ENCODE assay signal across 8 cellular contexts in genomic region chr3:30693470-30694120, GRCh38.
DNase-seq lines count a peak whose midpoint lies in the region; ATAC-seq and TF ChIP-seq lines count a peak whose summit lies in the region.

No MANE protein-coding gene starts in this region.

- H3K9ac ChIP-seq in muscle layer of colon (ENCODE audit: low read length), result no peak overlapping the region

- H3K27me3 ChIP-seq in muscle layer of colon (ENCODE audit: control insufficient read depth in 1 of 2, insufficient read depth in 2 of 2, low read length in 2 of 2), result no peaks in the 10 kb centered on the region
- no peaks in the 10 kb centered on the region for H3K27me3 ChIP-seq in vagina

- H3K4me3 ChIP-seq in epithelial cell of esophagus (ENCODE audit: low read length) (no peak overlapping the region), muscle layer of colon (ENCODE audit: low read depth in 1 of 2, low read length in 2 of 2) (no peak overlapping the region), vagina (no peak overlapping the region)

- H3K27me3 Mint-ChIP-seq in activated B cell treated with CpG ODN at 0.5 μM for 24 hours, result no peaks in the 10 kb centered on the region

- DNase-seq in COLO668 (lab: John Stamatoyannopoulos, UW; ENCODE audit: unreplicated experiment) (peak; percentile 20), NCI-H2227 (lab: John Stamatoyannopoulos, UW; ENCODE audit: unreplicated experiment) (peak; percentile 63), activated B cell treated with CpG ODN at 0.5 μM for 24 hours (no peak), epithelial cell of esophagus (ENCODE audit: low read depth) (peak; percentile 73), vagina (ENCODE audit: extremely low spot score in 2 of 2) (no peak)

- no peaks in the 10 kb centered on the region for H3K9me3 ChIP-seq in muscle layer of colon (ENCODE audit: low read length)
- no peaks in the 10 kb centered on the region for H3K9me3 ChIP-seq in vagina

- TF ChIP-seq CTCF in activated B cell treated with CpG ODN at 0.5 μM for 24 hours (IDR thresholded peaks at IDR 0.05) (no peak), epithelial cell of esophagus (IDR thresholded peaks at IDR 0.05; ENCODE audit: insufficient read depth, low read depth, low read length, missing control alignments) (peak; percentile 84), vagina (IDR thresholded peaks at IDR 0.05) (peak; percentile 26 to 78 (median 54))

- H3K27ac Mint-ChIP-seq in activated B cell treated with CpG ODN at 0.5 μM for 24 hours, result peak overlapping the region; percentile 76

- TF ChIP-seq POLR2A in vagina (IDR thresholded peaks at IDR 0.05), result no peak

- H3K36me3 Mint-ChIP-seq in activated B cell treated with CpG ODN at 0.5 μM for 24 hours (ENCODE audit: low read depth), result peaks cover 91% of the 10 kb centered on the region

- no peak overlapping the region for H3K4me3 Mint-ChIP-seq in activated B cell treated with CpG ODN at 0.5 μM for 24 hours

- CTCF ChIA-PET in activated B cell treated with CpG ODN at 0.5 μM for 24 hours (lab: Charles Lee), result interaction anchor here (0.6 to 4.3 kb wide), 38 partner anchors 11 to 681 kb away, joined by 3 to 49 read pairs (median 4); partner anchors contain the start of gene TGFBR2

- H3K27ac ChIP-seq in muscle layer of colon (ENCODE audit: low read depth, low read length) (peak overlapping the region; percentile 45), vagina (no peak overlapping the region)

- intact Hi-C loops in activated B cell treated with CpG ODN at 0.5 μM for 24 hours (cut with micrococcal nuclease), result loop anchor here (1.0 to 10.0 kb wide), 12 partner anchors 59 to 679 kb away; partner anchors contain the start of gene TGFBR2
- intact Hi-C loops in vagina (cut with DNase I), result loop anchor here (10.0 kb wide), 1 partner anchor 579 kb away; no protein-coding TSS in a partner anchor

- peak; percentile 97 for ATAC-seq in GM18907 (IDR thresholded peaks at IDR 0.05; ENCODE audit: unreplicated experiment)
- ATAC-seq in HG03064 (IDR thresholded peaks at IDR 0.05; ENCODE audit: low read depth, unreplicated experiment), result peak; percentile 93
- peak; percentile 91 for ATAC-seq in activated B cell treated with CpG ODN at 0.5 μM for 24 hours (ENCODE audit: low read depth)

- peaks cover 67% of the 10 kb centered on the region for H3K4me1 Mint-ChIP-seq in activated B cell treated with CpG ODN at 0.5 μM for 24 hours

- POLR2A ChIA-PET in activated B cell treated with CpG ODN at 0.5 μM for 24 hours (lab: Charles Lee), result interaction anchor here (0.6 to 1.6 kb wide), 11 partner anchors 49 to 1111 kb away, joined by 3 to 9 read pairs (median 4); partner anchors contain the start of gene TGFBR2

- H3K9me3 Mint-ChIP-seq in activated B cell treated with CpG ODN at 0.5 μM for 24 hours, result no peaks in the 10 kb centered on the region

- H3K36me3 ChIP-seq in muscle layer of colon (ENCODE audit: insufficient read depth, low read length) (peaks cover 47% of the 10 kb centered on the region), vagina (peaks cover 0 to 23% of the 10 kb centered on the region in 2 donors)

- H3K4me1 ChIP-seq in muscle layer of colon (ENCODE audit: insufficient read depth, low read length) (peaks cover 76% of the 10 kb centered on the region), vagina (peaks cover 44% of the 10 kb centered on the region)

Comparison
In these comparisons a context has a peak if more than half of its experiments do, and no peak if none do; other contexts are left out.
1. DNase-seq: peak in COLO668 (single experiment), NCI-H2227 (single experiment) and epithelial cell of esophagus (single experiment); none in activated B cell treated with CpG ODN at 0.5 μM for 24 hours (single experiment) and vagina (0 of 2).
2. Peak in every context shown above with its lines, with median percentiles within 50 percentile points of each other: ATAC-seq.